12 cellular contexts compared by ENCODE assay signal in the genomic region with DNA sequence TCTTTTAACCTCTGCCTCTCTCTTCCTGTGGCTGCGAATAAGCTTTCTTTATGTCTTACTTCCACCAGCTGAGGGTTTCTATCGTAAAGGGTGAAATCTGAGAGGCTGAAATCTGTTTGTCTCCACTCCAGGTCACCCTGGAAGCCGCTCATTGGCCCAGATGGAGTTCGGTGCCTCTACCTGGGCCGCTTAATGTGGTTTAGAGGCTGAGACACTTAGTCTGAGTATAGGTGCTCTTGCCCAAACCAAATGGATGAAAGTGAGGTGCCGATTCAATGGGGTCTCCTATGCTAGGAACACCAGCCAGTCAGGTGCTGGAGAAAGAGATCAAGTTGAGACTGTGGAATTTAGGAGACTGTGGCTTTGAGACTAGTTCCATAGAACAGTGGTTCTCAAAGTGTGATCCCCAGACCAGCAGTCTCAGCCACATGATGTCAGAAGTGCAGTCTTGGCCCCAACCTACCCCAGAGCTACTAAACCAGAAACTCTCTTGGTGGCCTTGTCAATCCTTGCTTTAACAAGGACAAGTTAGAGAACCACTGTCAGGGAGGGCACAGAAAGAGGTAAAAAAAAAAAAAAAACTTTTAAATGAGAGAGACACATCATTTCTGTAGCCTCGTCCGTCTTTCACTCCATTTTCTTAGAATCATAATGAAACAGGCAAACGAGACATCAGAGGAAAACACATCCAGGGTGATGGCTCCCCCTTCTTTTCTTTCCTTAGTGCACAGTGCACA. TPM values are rescaled to one million over a fixed set of nuclear protein-coding genes. Genes with fewer than 3 reads are reported as not detected.
DNase-seq lines count a peak whose midpoint lies in the region; ATAC-seq, FAIRE-seq and TF ChIP-seq lines count a peak whose summit lies in the region.
"Had no signal": no experiment of that assay in that cellular context is flagged by ENCODE, and none has a peak within 500 bp of the region (broad histone marks: within the 10 kb centered on the region; RNA-seq: fewer than 3 reads in every experiment).

No MANE protein-coding gene starts in this region.

- H3K36me3 Mint-ChIP-seq in CD14-positive monocyte: peaks cover 3 to 4% of the 10 kb centered on the region in 2 donors

- no peak for TF ChIP-seq CTCF in CD14-positive monocyte (IDR thresholded peaks at IDR 0.05)
- no peak for TF ChIP-seq CTCF in Loucy (conservative IDR thresholded peaks at IDR 0.05; ENCODE audit: low read length)
- no peak for TF ChIP-seq CTCF in GM12878 (IDR thresholded peaks at IDR 0.05 in 2 of 3, conservative IDR thresholded peaks at IDR 0.05 in 1 of 3; ENCODE audit: control insufficient read depth in 2 of 3, extremely low read depth in 1 of 3, insufficient read depth in 1 of 3, low read depth in 3 of 3, low read length in 3 of 3)

- no peak overlapping the region for H3K4me3 Mint-ChIP-seq in CD14-positive monocyte

- intact Hi-C loops in CD14-positive monocyte (cut with micrococcal nuclease): no loop called here
- intact Hi-C loops in GM12878 (cut with micrococcal nuclease; ENCODE audit: unreplicated experiment): loop anchor here (2.0 to 5.0 kb wide), 2 partner anchors 62 to 207 kb away; no protein-coding TSS in a partner anchor

- SMC1A ChIA-PET in GM12878 (lab: Charles Lee; ENCODE audit: uncharacterized antibody, unreplicated experiment): interaction anchor here (0.6 to 6.1 kb wide), 17 partner anchors 17 to 212 kb away, joined by 3 to 74 read pairs (median 4); a partner anchor contains a TSS

- RAD21 ChIA-PET in GM12878 (lab: Charles Lee; ENCODE audit: unreplicated experiment): interaction anchor here (0.5 to 2.6 kb wide), 10 partner anchors 16 to 210 kb away, joined by 3 to 25 read pairs (median 6); a partner anchor contains a TSS

- peaks cover 90% of the 10 kb centered on the region for H3K4me1 Mint-ChIP-seq in CD14-positive monocyte

- H3K27me3 Mint-ChIP-seq in CD14-positive monocyte (ENCODE audit: low read depth in 3 of 3): peaks cover 0 to 3% (median 3%) of the 10 kb centered on the region in 3 donors

- H3K4me2 ChIP-seq in Loucy (ENCODE audit: low read depth, low read length, poor library complexity, severe bottlenecking): peak overlapping the region; percentile 9
- H3K4me2 ChIP-seq in GM12878 (ENCODE audit: control insufficient read depth, insufficient read depth): peak overlapping the region; percentile 36

- 17% methylated on average over 9 of the region's 9 CpGs for WGBS in GM12878 (ENCODE audit: insufficient coverage, insufficient replicate concordance, low lambda C conversion rate, missing lambda C conversion rate)

- peak; percentile 85 for FAIRE-seq in GM12878 (lab: Jason Lieb, UNC)
- FAIRE-seq: colon had no signal

- H3K36me3 ChIP-seq in Loucy (ENCODE audit: insufficient read depth, low read length) (no peaks in the 10 kb centered on the region), GM12878 (ENCODE audit: control insufficient read depth in 2 of 2, insufficient read depth in 2 of 2, low read length in 1 of 2) (no peaks in the 10 kb centered on the region)

- DNase-seq in CD14-positive monocyte (ENCODE audit: low spot score): no peak
- DNase-seq in GM12878 (ENCODE audit: low read depth, low spot score): no peak
- no peak for DNase-seq in NCI-H1105 (lab: John Stamatoyannopoulos, UW)
- no peak for DNase-seq in LoVo (ENCODE audit: low spot score)
- DNase-seq: C1 segment of cervical spinal cord, NCI-H2029 treated with DMSO at 0.1 percent for 48 hours had no signal

- H3K9ac ChIP-seq in Loucy (ENCODE audit: low read depth, low read length, poor library complexity, severe bottlenecking) (no peak overlapping the region), GM12878 (ENCODE audit: control insufficient read depth, insufficient read depth, low read length) (no peak overlapping the region)

- TF ChIP-seq POLR2A in GM12878 (IDR thresholded peaks at IDR 0.05; ENCODE audit: low read depth, low read length): no peak

- H3K9me3 ChIP-seq in Loucy (ENCODE audit: insufficient read depth, low read depth, low read length) (no peaks in the 10 kb centered on the region), GM12878 (replicated peaks; ENCODE audit: control insufficient read depth, insufficient read depth, low read length) (no peaks in the 10 kb centered on the region)

- H3K79me2 ChIP-seq in Loucy (ENCODE audit: insufficient read depth, low read length): no peaks in the 10 kb centered on the region
- no peaks in the 10 kb centered on the region for H3K79me2 ChIP-seq in GM12878 (ENCODE audit: control insufficient read depth, insufficient read depth, low read length)

- in situ Hi-C loops in GM12878 (cut with MboI): no loop called here

- no peaks in the 10 kb centered on the region for H3F3A ChIP-seq in Loucy (ENCODE audit: low read depth)

- H3K4me1 ChIP-seq in Loucy (ENCODE audit: insufficient read depth, low read length, poor library complexity, severe bottlenecking) (peaks cover 40% of the 10 kb centered on the region), GM12878 (ENCODE audit: control insufficient read depth, insufficient read depth, low read length) (peaks cover 61% of the 10 kb centered on the region)

- H2AFZ ChIP-seq in Loucy (ENCODE audit: low read length): 0 out of 2 replicates have a peak overlapping the region, but pooled peaks have one; percentile 75
- H2AFZ ChIP-seq in GM12878 (ENCODE audit: control insufficient read depth, low read depth, low read length): no peak overlapping the region

- H3K27ac ChIP-seq in GM12878 (ENCODE audit: control insufficient read depth, insufficient read depth): peak overlapping the region; percentile 47

- CTCF ChIA-PET in GM12878 (lab: Yijun Ruan, JAX): interaction anchor here (0.9 to 8.5 kb wide), 8 partner anchors 14 to 189 kb away, joined by 3 to 71 read pairs (median 6); a partner anchor contains a TSS

- H3K4me3 ChIP-seq in Loucy (ENCODE audit: low read length, poor library complexity, severe bottlenecking) (no peak overlapping the region), GM12878 (peak overlapping the region; percentile 11; the same call in 1 of the 2 replicates)

- H4K20me1 ChIP-seq in Loucy (ENCODE audit: insufficient read depth, low read length, poor library complexity, severe bottlenecking): no peaks in the 10 kb centered on the region
- H4K20me1 ChIP-seq in GM12878 (ENCODE audit: control insufficient read depth, insufficient read depth): no peaks in the 10 kb centered on the region

- H3K9me2 ChIP-seq in Loucy (replicated peaks; ENCODE audit: low read depth, low read length): no peaks in the 10 kb centered on the region

- POLR2A ChIA-PET in GM12878 (lab: Charles Lee): interaction anchor here (0.6 to 1.1 kb wide), 3 partner anchors 16 to 210 kb away, joined by 3 to 5 read pairs (median 3); no protein-coding TSS in a partner anchor

- ATAC-seq in GM18909 (IDR thresholded peaks at IDR 0.05; ENCODE audit: poor library complexity, unreplicated experiment): peak; percentile 44
- peak; percentile 87 for ATAC-seq in GM12878
- ATAC-seq in GM18517 (IDR thresholded peaks at IDR 0.05; ENCODE audit: unreplicated experiment): no peak
- no peak for ATAC-seq in GM21447 (IDR thresholded peaks at IDR 0.05; ENCODE audit: unreplicated experiment)

- no TSS peak for BruUV-seq in GM12878 (replicated peaks; lab: Mats Ljungman, UMichigan)

- TF ChIP-seq EP300 in GM12878 (IDR thresholded peaks at IDR 0.05; ENCODE audit: borderline replicate concordance in 1 of 2, control insufficient read depth in 1 of 2, low read depth in 2 of 2, low read length in 2 of 2): peak in 1 of 2 experiments; percentile 56; a peak in 1 of 4 replicates

- TF ChIP-seq RAD21 in GM12878 (IDR thresholded peaks at IDR 0.05; ENCODE audit: insufficient read depth, low read depth, low read length): no peak

- H3K27ac Mint-ChIP-seq in CD14-positive monocyte: peak overlapping the region; percentile 85 to 97 (median 94)

- peaks cover 0 to 3% (median 0%) of the 10 kb centered on the region in 7 donors for H3K9me3 Mint-ChIP-seq in CD14-positive monocyte

- H3K27me3 ChIP-seq in Loucy (ENCODE audit: insufficient read depth, low read length, poor library complexity, severe bottlenecking) (no peaks in the 10 kb centered on the region), GM12878 (replicated peaks in 1 of 2; ENCODE audit: control insufficient read depth in 2 of 2, insufficient read depth in 2 of 2, low read length in 1 of 2) (no peaks in the 10 kb centered on the region)

RNA-seq across cellular contexts. Expression of a gene that starts 54.9 kb away (rescaled TPM):
- 100 to 1,000 TPM; 145 to 181 TPM for polyA plus RNA-seq in CD14-positive monocyte
- total RNA-seq in GM12878 (2013; cell fraction: nucleolus; rRNA removed): not detected in 2 replicates
- total RNA-seq in GM12878 (2014; rRNA removed): 3.6 and 4.4 TPM in 2 replicates
- 4.3 and 4.4 TPM in 2 replicates for total RNA-seq in GM12878 (2014; rRNA removed; fragmentation: Illumina TruSeq; extraction: Trizol)
- 2.5 and 3.5 TPM in 2 replicates for total RNA-seq in GM12878 (2021)
- 0.18 TPM for polyA plus RNA-seq in GM12878 (2011; ENCODE audit: low read depth)
- not detected in 2 replicates for polyA plus RNA-seq in GM12878 (2011; rRNA removed)
- not detected in 2 replicates for polyA plus RNA-seq in GM12878 (2011; cell fraction: cytosol; rRNA removed)
- polyA plus RNA-seq in GM12878 (2011; cell fraction: nucleus; rRNA removed): not detected in 2 replicates
- polyA plus RNA-seq in GM12878 (2012): 0.32 and 0.80 TPM in 2 replicates
- 3.6 and 4.1 TPM in 2 replicates for polyA plus RNA-seq in GM12878 (2014; fragmentation: Illumina TruSeq; extraction: Trizol)
- 1 to 10 TPM; 2.5 to 4.7 TPM for polyA plus RNA-seq in GM12878 (2014; fragmentation: Nextera tagmentation; extraction: Ambion mirVana)
- 2.1 and 2.7 TPM in 2 replicates for polyA plus RNA-seq in GM12878 (2014; rRNA removed)
- polyA plus RNA-seq in GM12878 (2016; fragmentation: Nextera tagmentation; extraction: Ambion mirVana): 1 to 10 TPM; 1.9 to 2.7 TPM
- polyA minus RNA-seq in GM12878 (2011; rRNA and poly(A)+ RNA removed): not detected in 2 replicates
- polyA minus RNA-seq in GM12878 (2011; cell fraction: cytosol; rRNA and poly(A)+ RNA removed): not detected in 2 replicates
- polyA minus RNA-seq in GM12878 (2011; cell fraction: nucleus; rRNA and poly(A)+ RNA removed): not detected in 2 replicates
- total RNA-seq: pulmonary artery endothelial cell had no signal

RNA-seq across cellular contexts. Expression of a gene that starts 56.8 kb away (rescaled TPM):
- polyA plus RNA-seq in CD14-positive monocyte (under 1 TPM; 0.38 to 0.74 TPM), GM12878 (2011; rRNA removed) (not detected in 2 replicates), GM12878 (2014; fragmentation: Illumina TruSeq; extraction: Trizol) (0.65 and 0.78 TPM in 2 replicates), GM12878 (2014; fragmentation: Nextera tagmentation; extraction: Ambion mirVana) (under 1 TPM; 0.53 TPM), GM12878 (2014; rRNA removed) (0.58 TPM in 2 replicates), GM12878 (2016; fragmentation: Nextera tagmentation; extraction: Ambion mirVana) (under 1 TPM; 0.13 to 0.20 TPM)
- total RNA-seq in GM12878 (2013; cell fraction: nucleolus; rRNA removed): 0.42 and 0.54 TPM in 2 replicates
- total RNA-seq in GM12878 (2014; rRNA removed) (0.23 and 0.65 TPM in 2 replicates), GM12878 (2014; rRNA removed; fragmentation: Illumina TruSeq; extraction: Trizol) (0.27 and 0.60 TPM in 2 replicates), GM12878 (2021) (0.41 and 0.66 TPM in 2 replicates)
- not detected for polyA plus RNA-seq in GM12878 (2011; ENCODE audit: low read depth)
- 0.05 and 0.06 TPM in 2 replicates for polyA plus RNA-seq in GM12878 (2011; cell fraction: cytosol; rRNA removed)
- not detected in 2 replicates for polyA plus RNA-seq in GM12878 (2011; cell fraction: nucleus; rRNA removed)
- polyA plus RNA-seq in GM12878 (2012): 0.19 and 0.27 TPM in 2 replicates
- polyA minus RNA-seq in GM12878 (2011; rRNA and poly(A)+ RNA removed): not detected in 2 replicates
- not detected in 2 replicates for polyA minus RNA-seq in GM12878 (2011; cell fraction: cytosol; rRNA and poly(A)+ RNA removed)
- polyA minus RNA-seq in GM12878 (2011; cell fraction: nucleus; rRNA and poly(A)+ RNA removed): not detected in 2 replicates
- total RNA-seq: pulmonary artery endothelial cell had no signal

Comparison
In these comparisons a context has a peak if more than half of its experiments do, and no peak if none do; other contexts are left out.
1. ATAC-seq: peak in GM18909 (single experiment) and GM12878 (single experiment); none in GM18517 (single experiment) and GM21447 (single experiment).
2. RNA of a gene that starts 54.9 kb away (polyA plus RNA-seq): 145 to 181 TPM in CD14-positive monocyte; 0.18 to 4.7 TPM in GM12878; every median in the first group is over 10 times any median in the second.